ENCODE assay signal across 2 cellular contexts in genomic region chrX:19881559-19881958, GRCh38.
TF ChIP-seq lines count a peak whose summit lies in the region.

No MANE protein-coding gene starts in this region.

TF ChIP-seq in HEK293, 187 proteins besides CTCF, POLR2A, EP300 and RAD21:
- no peak for TF ChIP-seq ZBTB26 (tag by site-specific recombination; optimal IDR thresholded peaks at IDR 0.05)
- TF ChIP-seq ZNF416 (tag by site-specific recombination; IDR thresholded peaks at IDR 0.05): no peak
- no peak for TF ChIP-seq TRIM28 (IDR thresholded peaks at IDR 0.05; ENCODE audit: borderline replicate concordance, low read length)
- TF ChIP-seq, protein P1, sequence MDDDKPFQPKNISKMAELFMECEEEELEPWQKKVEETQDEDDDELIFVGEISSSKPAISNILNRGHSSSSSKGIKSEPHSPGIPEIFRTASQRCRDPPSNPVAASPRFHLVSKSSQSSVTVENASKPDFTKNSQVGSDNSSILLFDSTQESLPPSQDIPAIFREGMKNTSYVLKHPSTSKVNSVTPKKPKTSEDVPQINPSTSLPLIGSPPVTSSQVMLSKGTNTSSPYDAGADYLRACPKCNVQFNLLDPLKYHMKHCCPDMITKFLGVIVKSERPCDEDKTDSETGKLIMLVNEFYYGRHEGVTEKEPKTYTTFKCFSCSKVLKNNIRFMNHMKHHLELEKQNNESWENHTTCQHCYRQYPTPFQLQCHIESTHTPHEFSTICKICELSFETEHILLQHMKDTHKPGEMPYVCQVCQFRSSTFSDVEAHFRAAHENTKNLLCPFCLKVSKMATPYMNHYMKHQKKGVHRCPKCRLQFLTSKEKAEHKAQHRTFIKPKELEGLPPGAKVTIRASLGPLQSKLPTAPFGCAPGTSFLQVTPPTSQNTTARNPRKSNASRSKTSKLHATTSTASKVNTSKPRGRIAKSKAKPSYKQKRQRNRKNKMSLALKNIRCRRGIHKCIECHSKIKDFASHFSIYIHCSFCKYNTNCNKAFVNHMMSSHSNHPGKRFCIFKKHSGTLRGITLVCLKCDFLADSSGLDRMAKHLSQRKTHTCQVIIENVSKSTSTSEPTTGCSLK (tag by site-specific recombination; IDR thresholded peaks at IDR 0.05): no peak
- TF ChIP-seq SCRT2 (tag by site-specific recombination; IDR thresholded peaks at IDR 0.05): peak; percentile 73
- TF ChIP-seq SCRT1 (tag by site-specific recombination; IDR thresholded peaks at IDR 0.05; ENCODE audit: borderline replicate concordance): peak; percentile 82
- TF ChIP-seq, protein P2, sequence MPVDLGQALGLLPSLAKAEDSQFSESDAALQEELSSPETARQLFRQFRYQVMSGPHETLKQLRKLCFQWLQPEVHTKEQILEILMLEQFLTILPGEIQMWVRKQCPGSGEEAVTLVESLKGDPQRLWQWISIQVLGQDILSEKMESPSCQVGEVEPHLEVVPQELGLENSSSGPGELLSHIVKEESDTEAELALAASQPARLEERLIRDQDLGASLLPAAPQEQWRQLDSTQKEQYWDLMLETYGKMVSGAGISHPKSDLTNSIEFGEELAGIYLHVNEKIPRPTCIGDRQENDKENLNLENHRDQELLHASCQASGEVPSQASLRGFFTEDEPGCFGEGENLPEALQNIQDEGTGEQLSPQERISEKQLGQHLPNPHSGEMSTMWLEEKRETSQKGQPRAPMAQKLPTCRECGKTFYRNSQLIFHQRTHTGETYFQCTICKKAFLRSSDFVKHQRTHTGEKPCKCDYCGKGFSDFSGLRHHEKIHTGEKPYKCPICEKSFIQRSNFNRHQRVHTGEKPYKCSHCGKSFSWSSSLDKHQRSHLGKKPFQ (tag by site-specific recombination; IDR thresholded peaks at IDR 0.05): no peak
- no peak for TF ChIP-seq ZNF530 (tag by site-specific recombination; IDR thresholded peaks at IDR 0.05; ENCODE audit: low read depth)

TF ChIP-seq in GM12878, 131 proteins besides CTCF, POLR2A, EP300 and RAD21:
- TF ChIP-seq PAX8 (IDR thresholded peaks at IDR 0.05) (no peak), YBX1 (IDR thresholded peaks at IDR 0.05) (no peak), BMI1 (IDR thresholded peaks at IDR 0.05; ENCODE audit: borderline replicate concordance) (no peak), SUPT20H (IDR thresholded peaks at IDR 0.05; ENCODE audit: borderline replicate concordance, control insufficient read depth, low read depth, low read length) (no peak), IKZF2 (IDR thresholded peaks at IDR 0.05) (no peak), SIN3A (IDR thresholded peaks at IDR 0.05; ENCODE audit: low read depth, low read length) (no peak), RUNX3 (IDR thresholded peaks at IDR 0.05; ENCODE audit: low read length) (no peak), IRF4 (IDR thresholded peaks at IDR 0.05; ENCODE audit: low read depth, low read length) (no peak), HDGF (IDR thresholded peaks at IDR 0.05) (no peak), ZSCAN29 (IDR thresholded peaks at IDR 0.05) (no peak), FOXM1 (IDR thresholded peaks at IDR 0.05; ENCODE audit: low read depth, low read length) (no peak), TCF7 (IDR thresholded peaks at IDR 0.05; ENCODE audit: borderline replicate concordance) (no peak), NR2C2 (IDR thresholded peaks at IDR 0.05; ENCODE audit: borderline replicate concordance, control insufficient read depth, insufficient read length, low read depth) (no peak), DPF2 (IDR thresholded peaks at IDR 0.05) (no peak), LARP7 (IDR thresholded peaks at IDR 0.05) (no peak), PML (IDR thresholded peaks at IDR 0.05; ENCODE audit: low read length) (no peak), SREBF1 (IDR thresholded peaks at IDR 0.05; ENCODE audit: low read length) (no peak)
- TF ChIP-seq, protein P3, sequence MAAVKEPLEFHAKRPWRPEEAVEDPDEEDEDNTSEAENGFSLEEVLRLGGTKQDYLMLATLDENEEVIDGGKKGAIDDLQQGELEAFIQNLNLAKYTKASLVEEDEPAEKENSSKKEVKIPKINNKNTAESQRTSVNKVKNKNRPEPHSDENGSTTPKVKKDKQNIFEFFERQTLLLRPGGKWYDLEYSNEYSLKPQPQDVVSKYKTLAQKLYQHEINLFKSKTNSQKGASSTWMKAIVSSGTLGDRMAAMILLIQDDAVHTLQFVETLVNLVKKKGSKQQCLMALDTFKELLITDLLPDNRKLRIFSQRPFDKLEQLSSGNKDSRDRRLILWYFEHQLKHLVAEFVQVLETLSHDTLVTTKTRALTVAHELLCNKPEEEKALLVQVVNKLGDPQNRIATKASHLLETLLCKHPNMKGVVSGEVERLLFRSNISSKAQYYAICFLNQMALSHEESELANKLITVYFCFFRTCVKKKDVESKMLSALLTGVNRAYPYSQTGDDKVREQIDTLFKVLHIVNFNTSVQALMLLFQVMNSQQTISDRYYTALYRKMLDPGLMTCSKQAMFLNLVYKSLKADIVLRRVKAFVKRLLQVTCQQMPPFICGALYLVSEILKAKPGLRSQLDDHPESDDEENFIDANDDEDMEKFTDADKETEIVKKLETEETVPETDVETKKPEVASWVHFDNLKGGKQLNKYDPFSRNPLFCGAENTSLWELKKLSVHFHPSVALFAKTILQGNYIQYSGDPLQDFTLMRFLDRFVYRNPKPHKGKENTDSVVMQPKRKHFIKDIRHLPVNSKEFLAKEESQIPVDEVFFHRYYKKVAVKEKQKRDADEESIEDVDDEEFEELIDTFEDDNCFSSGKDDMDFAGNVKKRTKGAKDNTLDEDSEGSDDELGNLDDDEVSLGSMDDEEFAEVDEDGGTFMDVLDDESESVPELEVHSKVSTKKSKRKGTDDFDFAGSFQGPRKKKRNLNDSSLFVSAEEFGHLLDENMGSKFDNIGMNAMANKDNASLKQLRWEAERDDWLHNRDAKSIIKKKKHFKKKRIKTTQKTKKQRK (IDR thresholded peaks at IDR 0.05; ENCODE audit: low read depth, low read length): no peak
- TF ChIP-seq, protein P4, sequence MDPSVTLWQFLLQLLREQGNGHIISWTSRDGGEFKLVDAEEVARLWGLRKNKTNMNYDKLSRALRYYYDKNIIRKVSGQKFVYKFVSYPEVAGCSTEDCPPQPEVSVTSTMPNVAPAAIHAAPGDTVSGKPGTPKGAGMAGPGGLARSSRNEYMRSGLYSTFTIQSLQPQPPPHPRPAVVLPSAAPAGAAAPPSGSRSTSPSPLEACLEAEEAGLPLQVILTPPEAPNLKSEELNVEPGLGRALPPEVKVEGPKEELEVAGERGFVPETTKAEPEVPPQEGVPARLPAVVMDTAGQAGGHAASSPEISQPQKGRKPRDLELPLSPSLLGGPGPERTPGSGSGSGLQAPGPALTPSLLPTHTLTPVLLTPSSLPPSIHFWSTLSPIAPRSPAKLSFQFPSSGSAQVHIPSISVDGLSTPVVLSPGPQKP (IDR thresholded peaks at IDR 0.05; ENCODE audit: low read depth, low read length): no peak
